ENCODE assay signal across 1 cellular context in genomic region chr11:58011771-58012170, GRCh38.
TF ChIP-seq lines count a peak whose summit lies in the region.

No MANE protein-coding gene starts in this region.

TF ChIP-seq in HepG2, 621 proteins besides CTCF, POLR2A, EP300 and RAD21 (continues in another document):
- TF ChIP-seq MAFK (conservative IDR thresholded peaks at IDR 0.05 in 1 of 2, IDR thresholded peaks at IDR 0.05 in 1 of 2; ENCODE audit: low read length in 2 of 2) (no peak), IKZF4 (CRISPR knock-in tag; IDR thresholded peaks at IDR 0.05; ENCODE audit: borderline replicate concordance, low read depth, not compliant biosample characterization) (no peak), ISX (CRISPR knock-in tag; conservative IDR thresholded peaks at IDR 0.05) (no peak), DNMT1 (CRISPR knock-in tag; IDR thresholded peaks at IDR 0.05) (no peak), ZNF205 (CRISPR knock-in tag; IDR thresholded peaks at IDR 0.05) (no peak), SKI (IDR thresholded peaks at IDR 0.05; ENCODE audit: partially characterized antibody) (no peak), SALL1 (CRISPR knock-in tag; IDR thresholded peaks at IDR 0.05) (peak; percentile 20; the same call in 1 of the 2 replicates), MTF1 (CRISPR knock-in tag; IDR thresholded peaks at IDR 0.05) (no peak), ZNF136 (CRISPR knock-in tag; IDR thresholded peaks at IDR 0.05; ENCODE audit: low read depth) (no peak), ZNF530 (CRISPR knock-in tag; IDR thresholded peaks at IDR 0.05; ENCODE audit: low read depth) (no peak), KAT8 (CRISPR knock-in tag; IDR thresholded peaks at IDR 0.05) (no peak), ZNF407 (CRISPR knock-in tag; IDR thresholded peaks at IDR 0.05; ENCODE audit: not compliant biosample characterization) (no peak), NFIB (CRISPR knock-in tag; IDR thresholded peaks at IDR 0.05; ENCODE audit: borderline replicate concordance) (no peak), ZSCAN31 (CRISPR knock-in tag; IDR thresholded peaks at IDR 0.05; ENCODE audit: low read depth) (no peak), POLR2AphosphoS2 (IDR thresholded peaks at IDR 0.05; ENCODE audit: low read depth, low read length) (no peak), ZFP91 (CRISPR knock-in tag; IDR thresholded peaks at IDR 0.05; ENCODE audit: borderline replicate concordance) (no peak), ZHX2 (IDR thresholded peaks at IDR 0.05; ENCODE audit: low read depth) (no peak), ZHX2 (CRISPR knock-in tag; IDR thresholded peaks at IDR 0.05; ENCODE audit: borderline replicate concordance) (no peak), ZNF30 (CRISPR knock-in tag; IDR thresholded peaks at IDR 0.05) (no peak), HMGA1 (CRISPR knock-in tag; conservative IDR thresholded peaks at IDR 0.05) (no peak), HNF1B (CRISPR knock-in tag; IDR thresholded peaks at IDR 0.05) (no peak), CENPX (CRISPR knock-in tag; IDR thresholded peaks at IDR 0.05) (no peak), ZNF33A (CRISPR knock-in tag; IDR thresholded peaks at IDR 0.05; ENCODE audit: borderline replicate concordance) (no peak), ZBED4 (CRISPR knock-in tag; IDR thresholded peaks at IDR 0.05; ENCODE audit: borderline replicate concordance) (no peak), FOXA3 (CRISPR knock-in tag; IDR thresholded peaks at IDR 0.05) (peak; percentile 37; the same call in 1 of the 2 replicates), TP53 (CRISPR knock-in tag; conservative IDR thresholded peaks at IDR 0.05) (no peak), SMAD9 (CRISPR knock-in tag; IDR thresholded peaks at IDR 0.05) (no peak), BCL6 (CRISPR knock-in tag; IDR thresholded peaks at IDR 0.05) (no peak), HOMEZ (CRISPR knock-in tag; IDR thresholded peaks at IDR 0.05; ENCODE audit: low read depth) (no peak), CENPT (CRISPR knock-in tag; IDR thresholded peaks at IDR 0.05; ENCODE audit: low read depth) (no peak), ZNF121 (CRISPR knock-in tag; IDR thresholded peaks at IDR 0.05) (no peak), ZNF781 (CRISPR knock-in tag; IDR thresholded peaks at IDR 0.05; ENCODE audit: borderline replicate concordance, not compliant biosample characterization) (no peak), GABPA (IDR thresholded peaks at IDR 0.05; ENCODE audit: low read depth, low read length) (no peak), GABPA (CRISPR knock-in tag; IDR thresholded peaks at IDR 0.05; ENCODE audit: low read depth) (no peak)
